Comparison of ENCODE assay signal across 9 cellular contexts in genomic region chr11:69639843-69640242, GRCh38. TPM values are rescaled to one million over a fixed set of nuclear protein-coding genes. Genes with fewer than 3 reads are reported as not detected.
DNase-seq lines count a peak whose midpoint lies in the region; ATAC-seq, FAIRE-seq and TF ChIP-seq lines count a peak whose summit lies in the region.
"Had no signal": no experiment of that assay in that cellular context is flagged by ENCODE, and none has a peak within 500 bp of the region (broad histone marks: within the 10 kb centered on the region; RNA-seq: fewer than 3 reads in every experiment).

No MANE protein-coding gene starts in this region.

- no peak for TF ChIP-seq CTCF in heart left ventricle (IDR thresholded peaks at IDR 0.05)
- no peak for TF ChIP-seq CTCF in right atrium auricular region (IDR thresholded peaks at IDR 0.05)
- no peak for TF ChIP-seq CTCF in bronchial epithelial cell (IDR thresholded peaks at IDR 0.05; ENCODE audit: insufficient read depth, low read length, severe bottlenecking)
- TF ChIP-seq CTCF in lower lobe of right lung (IDR thresholded peaks at IDR 0.05) = no peak
- no peak for TF ChIP-seq CTCF in tibial nerve (IDR thresholded peaks at IDR 0.05)

- H3K27ac ChIP-seq in heart left ventricle = peak overlapping the region in 10 of 12 donors; percentile 32 to 100 (median 98)
- H3K27ac ChIP-seq in right atrium auricular region = peak overlapping the region in 1 of 2 donors; percentile 79
- no peak overlapping the region for H3K27ac ChIP-seq in lower lobe of right lung
- peak overlapping the region in 2 of 4 donors; percentile 90 to 94 for H3K27ac ChIP-seq in tibial nerve

- DNase-seq in heart left ventricle (no peak), right atrium auricular region (ENCODE audit: low spot score) (no peak), bronchial epithelial cell (ENCODE audit: low read depth) (no peak), lower lobe of right lung (no peak), tibial nerve (ENCODE audit: low spot score in 2 of 2) (no peak), NCI-H2196 (lab: John Stamatoyannopoulos, UW; ENCODE audit: unreplicated experiment) (no peak), frontal cortex (ENCODE audit: low spot score in 2 of 2) (no peak)
- DNase-seq: stimulated activated CD4-positive, alpha-beta T cell treated with anti-CD3 and anti-CD28 coated beads, Interleukin-4, amount 100 ng/mL, for 4 hours had no signal

- H3K36me3 ChIP-seq in heart left ventricle = peaks cover 0 to 14% (median 8%) of the 10 kb centered on the region in 9 donors
- peaks cover 9% of the 10 kb centered on the region for H3K36me3 ChIP-seq in right atrium auricular region
- H3K36me3 ChIP-seq in bronchial epithelial cell (ENCODE audit: control insufficient read depth, insufficient read depth, low read length) = peaks cover 9% of the 10 kb centered on the region
- peaks cover 4% of the 10 kb centered on the region for H3K36me3 ChIP-seq in lower lobe of right lung
- H3K36me3 ChIP-seq in tibial nerve = no peaks in the 10 kb centered on the region

- H3K4me3 ChIP-seq in heart left ventricle (peak overlapping the region in 10 of 12 donors; percentile 72 to 97 (median 90)), right atrium auricular region (peak overlapping the region in 1 of 2 donors; percentile 80), bronchial epithelial cell (ENCODE audit: low read depth, low read length) (peak overlapping the region; percentile 92), lower lobe of right lung (peak overlapping the region; percentile 80), tibial nerve (peak overlapping the region; percentile 39 to 81 (median 62))

- no peak for TF ChIP-seq EP300 in tibial nerve (IDR thresholded peaks at IDR 0.05)

- ATAC-seq in heart left ventricle (no peak), lower lobe of right lung (no peak), HG03175 (IDR thresholded peaks at IDR 0.05; ENCODE audit: unreplicated experiment) (no peak)

- FAIRE-seq in bronchial epithelial cell (lab: Jason Lieb, UNC) = no peak
- FAIRE-seq in frontal cortex (lab: Jason Lieb, UNC) = no peak

- peaks cover 0 to 63% (median 0%) of the 10 kb centered on the region in 9 donors for H3K27me3 ChIP-seq in heart left ventricle
- H3K27me3 ChIP-seq in right atrium auricular region = no peaks in the 10 kb centered on the region
- no peaks in the 10 kb centered on the region for H3K27me3 ChIP-seq in bronchial epithelial cell (ENCODE audit: control insufficient read depth, insufficient read depth, low read length)
- H3K27me3 ChIP-seq in lower lobe of right lung (ENCODE audit: low read depth) = peaks cover 44% of the 10 kb centered on the region
- H3K27me3 ChIP-seq in tibial nerve = peaks cover 0 to 26% of the 10 kb centered on the region in 2 donors

- intact Hi-C loops in heart left ventricle (cut with DNase I) (loop anchor here (2.0 to 10.0 kb wide), 16 partner anchors 143 to 715 kb away; partner anchors contain the start of gene MYEOV (in 3 of the 10)), lower lobe of right lung (cut with DNase I) (loop anchor here (10.0 kb wide), 1 partner anchor 345 kb away; the partner anchor contains the start of gene MYEOV)

- TF ChIP-seq POLR2A in heart left ventricle (IDR thresholded peaks at IDR 0.05) (no peak), tibial nerve (IDR thresholded peaks at IDR 0.05) (no peak)

- WGBS in heart left ventricle, 4 donors = 16 to 29% (median 21%) methylated on average over 9 of the region's 9 CpGs
- WGBS in tibial nerve, 2 donors = 13 to 18% methylated on average over 9 of the region's 9 CpGs

- H3K4me1 ChIP-seq in heart left ventricle = peaks cover 8 to 72% (median 61%) of the 10 kb centered on the region in 12 donors
- H3K4me1 ChIP-seq in right atrium auricular region = peaks cover 0 to 67% of the 10 kb centered on the region in 2 donors
- peaks cover 71% of the 10 kb centered on the region for H3K4me1 ChIP-seq in lower lobe of right lung
- H3K4me1 ChIP-seq in tibial nerve = peaks cover 0 to 77% (median 51%) of the 10 kb centered on the region in 4 donors

- H3K9me3 ChIP-seq in heart left ventricle (no peaks in the 10 kb centered on the region), right atrium auricular region (no peaks in the 10 kb centered on the region), lower lobe of right lung (no peaks in the 10 kb centered on the region), tibial nerve (no peaks in the 10 kb centered on the region)

RNA-seq across cellular contexts. Expression of gene CCND1, which starts 1.1 kb away (rescaled TPM):
- total RNA-seq in heart left ventricle (100 to 1,000 TPM; 104 to 312 (median 162) TPM), right atrium auricular region (100 to 1,000 TPM in 1 of 2 donors, 10 to 100 TPM in 1; 91.8 to 101 TPM), bronchial epithelial cell (83.8 and 198 TPM in 2 replicates), lower lobe of right lung (202 TPM), tibial nerve (100 to 1,000 TPM; 108 to 259 (median 168) TPM), frontal cortex (10.2 TPM)
- 10 to 100 TPM; 27.9 to 50.5 TPM for polyA plus RNA-seq in heart left ventricle

RNA-seq across cellular contexts. Expression of gene LTO1, which starts 35.3 kb away (rescaled TPM):
- total RNA-seq in heart left ventricle (10 to 100 TPM in 1 of 9 donors, 1 to 10 TPM in 8; 4.1 to 13.4 (median 8.4) TPM), right atrium auricular region (1 to 10 TPM; 4.7 to 6.0 TPM), bronchial epithelial cell (18.2 and 22.7 TPM in 2 replicates), lower lobe of right lung (23.7 TPM), tibial nerve (10 to 100 TPM; 22.5 to 29.9 (median 23.1) TPM), frontal cortex (17.1 TPM)
- 10 to 100 TPM; 10.9 to 14.4 TPM for polyA plus RNA-seq in heart left ventricle
